In genomic region chr4:164009435-164009834, GRCh38 we compare ENCODE assay signal across 7 cellular contexts.
"Had no signal": no experiment of that assay in that cellular context is flagged by ENCODE, and none has a peak within 500 bp of the region (broad histone marks: within the 10 kb centered on the region; RNA-seq: fewer than 3 reads in every experiment).

No MANE protein-coding gene starts in this region.

- FAIRE-seq: HepG2, HTR-8/SVneo had no signal

- DNase-seq: IMR-90, KBM-7, KG1 had no signal

- ATAC-seq: HepG2 had no signal

- H3K27ac ChIP-seq: HL-60, KMS-11 had no signal

- H3K9ac ChIP-seq: KMS-11 had no signal

- H3K4me2 ChIP-seq: KMS-11 had no signal
